ENCODE assay signal across 17 cellular contexts in the genomic region with DNA sequence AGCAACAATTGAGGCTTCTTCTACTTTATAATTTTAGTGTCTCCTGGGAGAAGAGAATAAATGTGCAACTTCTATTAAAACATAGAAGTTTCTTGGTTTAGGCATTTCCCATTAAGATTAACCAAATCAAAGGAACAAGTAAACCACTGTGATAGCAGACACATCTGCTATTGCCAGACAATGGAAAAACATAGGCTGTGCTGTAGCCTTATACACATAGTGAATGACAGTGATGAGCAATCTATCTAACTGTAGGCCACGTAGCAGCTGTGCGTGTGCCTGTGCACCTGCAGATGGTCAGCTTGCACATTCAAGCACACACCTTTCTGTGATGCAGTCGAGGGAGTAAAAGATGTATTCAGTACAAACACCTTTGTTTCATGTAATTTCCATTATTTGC.
"Had no signal": no experiment of that assay in that cellular context is flagged by ENCODE, and none has a peak within 500 bp of the region (broad histone marks: within the 10 kb centered on the region; RNA-seq: fewer than 3 reads in every experiment).

No MANE protein-coding gene starts in this region.

- FAIRE-seq: frontal cortex, urothelium cell line had no signal

- DNase-seq: dorsolateral prefrontal cortex; effector CD8-positive, alpha-beta T cell; heart left ventricle; hippocampal formation; left colon; left ventricle myocardium superior; mesenchymal stem cell; midbrain; nucleus accumbens; ovary; right cardiac atrium; stimulated activated CD4-positive, alpha-beta T cell treated with anti-CD3 and anti-CD28 coated beads, Interleukin-2, amount 100 ng/mL, for 48 hours; stimulated activated naive CD4-positive, alpha-beta T cell treated with Interleukin-2 at 50 U/mL for 16 hours; thyroid gland had no signal

- ATAC-seq: heart left ventricle; left colon; left ventricle myocardium superior; natural killer cell treated with Interleukin-12 subunit alpha and Interleukin-12 subunit beta and Interleukin-15 and Interleukin-18, amount 100 ng/mL, for 72 hours; right cardiac atrium had no signal
